Comparison of ENCODE assay signal across 8 cellular contexts in genomic region chrX:68511255-68511654, GRCh38. TPM values are rescaled to one million over a fixed set of nuclear protein-coding genes. Genes with fewer than 3 reads are reported as not detected.
DNase-seq lines count a peak whose midpoint lies in the region; ATAC-seq and TF ChIP-seq lines count a peak whose summit lies in the region.

No MANE protein-coding gene starts in this region.

- intact Hi-C loops in Calu3 (cut with micrococcal nuclease; ENCODE audit: unreplicated experiment), result loop anchor here (1.0 to 5.0 kb wide), 2 partner anchors 200 to 296 kb away; no protein-coding TSS in a partner anchor

- ATAC-seq in GM21619 (IDR thresholded peaks at IDR 0.05; ENCODE audit: unreplicated experiment), result peak; percentile 65
- no peak for ATAC-seq in activated T-helper 17 cell treated with anti-CD3 and anti-CD28 coated beads, Interleukin-2, amount 50 U/mL, for 72 hours (replicated peaks)

- no TSS peak for BruUV-seq in Calu3 (replicated peaks; lab: Mats Ljungman, UMichigan)

- no peak overlapping the region for H3K27ac Mint-ChIP-seq in Calu3 (ENCODE audit: unreplicated experiment)
- no peak overlapping the region for H3K27ac Mint-ChIP-seq in activated T-helper 17 cell treated with anti-CD3 and anti-CD28 coated beads, Interleukin-2, amount 50 U/mL, for 72 hours

- no peaks in the 10 kb centered on the region for H3K9me3 Mint-ChIP-seq in Calu3 (ENCODE audit: low read depth, unreplicated experiment)
- no peaks in the 10 kb centered on the region for H3K9me3 Mint-ChIP-seq in activated T-helper 17 cell treated with anti-CD3 and anti-CD28 coated beads, Interleukin-2, amount 50 U/mL, for 72 hours

- no peak overlapping the region for H3K4me3 Mint-ChIP-seq in Calu3 (ENCODE audit: low read depth, unreplicated experiment)
- H3K4me3 Mint-ChIP-seq in activated T-helper 17 cell treated with anti-CD3 and anti-CD28 coated beads, Interleukin-2, amount 50 U/mL, for 72 hours, result no peak overlapping the region

- H3K27me3 Mint-ChIP-seq in Calu3 (ENCODE audit: unreplicated experiment), result no peaks in the 10 kb centered on the region
- no peaks in the 10 kb centered on the region for H3K27me3 Mint-ChIP-seq in activated T-helper 17 cell treated with anti-CD3 and anti-CD28 coated beads, Interleukin-2, amount 50 U/mL, for 72 hours

- peaks cover 15% of the 10 kb centered on the region for H3K36me3 Mint-ChIP-seq in Calu3 (ENCODE audit: insufficient read depth, unreplicated experiment)
- H3K36me3 Mint-ChIP-seq in activated T-helper 17 cell treated with anti-CD3 and anti-CD28 coated beads, Interleukin-2, amount 50 U/mL, for 72 hours (ENCODE audit: low read depth), result peaks cover 79% of the 10 kb centered on the region

- TF ChIP-seq CTCF in Calu3 (IDR thresholded peaks at IDR 0.05; ENCODE audit: unreplicated experiment), result no peak
- peak; percentile 71 for TF ChIP-seq CTCF in WI38 (IDR thresholded peaks at IDR 0.05; ENCODE audit: low read depth, low read length)

- DNase-seq in A172 (ENCODE audit: low spot score) (peak; percentile 27), Calu3 (peak; percentile 48), M059J (ENCODE audit: low read depth) (peak; percentile 56), glomerular visceral epithelial cell (ENCODE audit: extremely low spot score) (peak; percentile 42)
- peak; percentile 3 for DNase-seq in stimulated activated naive CD4-positive, alpha-beta T cell treated with Interleukin-2 at 50 U/mL for 16 hours (lab: John Stamatoyannopoulos, UW)

- H3K4me1 Mint-ChIP-seq in Calu3 (ENCODE audit: low read depth, unreplicated experiment), result peaks cover 17% of the 10 kb centered on the region
- H3K4me1 Mint-ChIP-seq in activated T-helper 17 cell treated with anti-CD3 and anti-CD28 coated beads, Interleukin-2, amount 50 U/mL, for 72 hours, result peaks cover 11% of the 10 kb centered on the region

- no peak overlapping the region for H3K4me3 ChIP-seq in WI38 (ENCODE audit: low read depth, low read length)

- CTCF ChIA-PET in Calu3 (lab: Charles Lee), result no interaction called here

RNA-seq across cellular contexts. Expression of gene YIPF6, which starts 12.4 kb away (rescaled TPM):
- total RNA-seq in A172 (2014; rRNA removed; shearing (Covaris generic)), result 30.9 and 34.5 TPM in 2 replicates
- total RNA-seq in Calu3 (2022), result 68.6 and 74.3 TPM in 2 replicates
- total RNA-seq in M059J (2014; rRNA removed; shearing (Covaris generic)), result 29.1 and 46.8 TPM in 2 replicates
- 10 to 100 TPM; 21.2 to 25.8 TPM for total RNA-seq in activated T-helper 17 cell treated with anti-CD3 and anti-CD28 coated beads, Interleukin-2, amount 50 U/mL, for 72 hours

Comparison
In these comparisons a context has a peak if more than half of its experiments do, and no peak if none do; other contexts are left out.
1. DNase-seq: peak in every context shown above with its lines; median percentile 56 in M059J; 48 in Calu3; 42 in glomerular visceral epithelial cell; 27 in A172; 3 in stimulated activated naive CD4-positive, alpha-beta T cell treated with Interleukin-2 at 50 U/mL for 16 hours.